Comparison of ENCODE assay signal across 26 cellular contexts in genomic region chr6:119121367-119121766, GRCh38. TPM values are rescaled to one million over a fixed set of nuclear protein-coding genes. Genes with fewer than 3 reads are reported as not detected.
DNase-seq lines count a peak whose midpoint lies in the region; ATAC-seq, FAIRE-seq and TF ChIP-seq lines count a peak whose summit lies in the region.
"Had no signal": no experiment of that assay in that cellular context is flagged by ENCODE, and none has a peak within 500 bp of the region (broad histone marks: within the 10 kb centered on the region; RNA-seq: fewer than 3 reads in every experiment).

No MANE protein-coding gene starts in this region.

- H3K27ac ChIP-seq in HepG2 (ENCODE audit: extremely low read length, insufficient read depth, low read length), result no peak overlapping the region
- no peak overlapping the region for H3K27ac ChIP-seq in right lobe of liver
- H3K27ac ChIP-seq in SK-N-MC, result peak overlapping the region; percentile 34; the same call in 1 of the 2 replicates
- no peak overlapping the region for H3K27ac ChIP-seq in WERI-Rb-1
- no peak overlapping the region for H3K27ac ChIP-seq in CD8-positive, alpha-beta memory T cell (ENCODE audit: low read depth, low read length)
- H3K27ac ChIP-seq: 22Rv1; BLaER1 treated with 17β-estradiol and CSF1 and Interleukin-3, amounts not matched to agents 10 nM and 100 nM; C4-2B had no signal

- CTCF ChIA-PET in HepG2 (lab: Yijun Ruan, JAX; ENCODE audit: low intra/inter-chr PET ratio, low total read pairs), result no interaction called here
- CTCF ChIA-PET in CD8-positive, alpha-beta memory T cell (lab: Charles Lee), result interaction anchor here (0.6 to 2.0 kb wide), 2 partner anchors 11 to 563 kb away, joined by 3 to 8 read pairs; no protein-coding TSS in a partner anchor

- POLR2A ChIA-PET in HepG2 (lab: Yijun Ruan, JAX), result no interaction called here
- POLR2A ChIA-PET in CD8-positive, alpha-beta memory T cell (lab: Charles Lee), result no interaction called here

- TF ChIP-seq POLR2A in HepG2 (IDR thresholded peaks at IDR 0.05; ENCODE audit: insufficient read depth in 1 of 2, low read depth in 2 of 2, low read length in 2 of 2) (no peak), right lobe of liver (IDR thresholded peaks at IDR 0.05) (no peak)

- no peaks in the 10 kb centered on the region for H3K9me3 Mint-ChIP-seq in CD14-positive monocyte
- no peaks in the 10 kb centered on the region for H3K9me3 Mint-ChIP-seq in CD8-positive, alpha-beta memory T cell
- H3K9me3 Mint-ChIP-seq: CD4-positive, alpha-beta memory T cell; CD4-positive, CD25-positive, alpha-beta regulatory T cell had no signal

- no peaks in the 10 kb centered on the region for H3K36me3 Mint-ChIP-seq in CD14-positive monocyte
- no peaks in the 10 kb centered on the region for H3K36me3 Mint-ChIP-seq in CD8-positive, alpha-beta memory T cell
- H3K36me3 Mint-ChIP-seq: CD4-positive, alpha-beta memory T cell; CD4-positive, CD25-positive, alpha-beta regulatory T cell had no signal

- no peak overlapping the region for H3K4me2 ChIP-seq in HepG2 (ENCODE audit: low read depth, low read length)
- H3K4me2 ChIP-seq: BLaER1 treated with 17β-estradiol and CSF1 and Interleukin-3, amounts not matched to agents 10 nM and 100 nM had no signal

- H3K4me1 ChIP-seq in HepG2 (ENCODE audit: insufficient read depth, low read length) (peaks cover 8% of the 10 kb centered on the region; the same call in 1 of the 2 replicates), right lobe of liver (no peaks in the 10 kb centered on the region)
- no peaks in the 10 kb centered on the region for H3K4me1 ChIP-seq in CD8-positive, alpha-beta memory T cell (ENCODE audit: insufficient read depth, low read length)

- H3K9ac ChIP-seq in HepG2 (ENCODE audit: insufficient read depth, low read depth, low read length) (no peak overlapping the region), SK-N-MC (ENCODE audit: insufficient read length) (no peak overlapping the region)
- H3K9ac ChIP-seq: BLaER1 treated with 17β-estradiol and CSF1 and Interleukin-3, amounts not matched to agents 10 nM and 100 nM had no signal

- WGBS in HepG2 (ENCODE audit: low lambda C conversion rate), result 57% methylated on average over 4 of the region's 4 CpGs
- WGBS in right lobe of liver (ENCODE audit: insufficient coverage, low coverage, low lambda C conversion rate, missing lambda C conversion rate), result 76% methylated on average over 3 of the region's 4 CpGs

- H3K4me3 Mint-ChIP-seq in CD14-positive monocyte, result no peak overlapping the region
- no peak overlapping the region for H3K4me3 Mint-ChIP-seq in CD8-positive, alpha-beta memory T cell
- H3K4me3 Mint-ChIP-seq: B cell; CD4-positive, alpha-beta memory T cell; CD4-positive, CD25-positive, alpha-beta regulatory T cell had no signal

- no peak overlapping the region for H2AFZ ChIP-seq in HepG2 (ENCODE audit: low read length)

- H3K4me3 ChIP-seq in HepG2 (replicated peaks in 1 of 3; ENCODE audit: insufficient read depth in 1 of 3, low read depth in 2 of 3, low read length in 3 of 3) (no peak overlapping the region), right lobe of liver (no peak overlapping the region), SK-N-MC (no peak overlapping the region), WERI-Rb-1 (ENCODE audit: low read depth, low read length) (no peak overlapping the region)
- H3K4me3 ChIP-seq in CD8-positive, alpha-beta memory T cell (ENCODE audit: low read length), result no peak overlapping the region
- H3K4me3 ChIP-seq: BLaER1 treated with 17β-estradiol and CSF1 and Interleukin-3, amounts not matched to agents 10 nM and 100 nM; GM12878 had no signal

- TF ChIP-seq EP300 in HepG2 (IDR thresholded peaks at IDR 0.05; ENCODE audit: low read depth in 2 of 2, low read length in 2 of 2), result no peak
- TF ChIP-seq EP300 in HepG2 (CRISPR knock-in tag; IDR thresholded peaks at IDR 0.05; ENCODE audit: borderline replicate concordance), result no peak

- ATAC-seq in HepG2 (no peak), right lobe of liver (no peak)
- ATAC-seq: GM12878 had no signal

- intact Hi-C loops in HepG2 (cut with micrococcal nuclease; ENCODE audit: unreplicated experiment), result no loop called here
- intact Hi-C loops in right lobe of liver (cut with DNase I), result no loop called here
- intact Hi-C loops in CD14-positive monocyte (cut with micrococcal nuclease), result loop anchor here in 1 of 2 donors (10.0 kb wide), 1 partner anchor 63 kb away; no protein-coding TSS in a partner anchor

- no peaks in the 10 kb centered on the region for H4K20me1 ChIP-seq in HepG2 (ENCODE audit: insufficient read depth, low read length)
- H4K20me1 ChIP-seq: BLaER1 treated with 17β-estradiol and CSF1 and Interleukin-3, amounts not matched to agents 10 nM and 100 nM had no signal

- H3K27me3 ChIP-seq in HepG2 (ENCODE audit: control insufficient read depth in 1 of 2, insufficient read depth in 2 of 2, low read length in 2 of 2), result peaks cover 0 to 6% of the 10 kb centered on the region in 2 experiments; a peak in 1 of 5 replicates
- no peaks in the 10 kb centered on the region for H3K27me3 ChIP-seq in right lobe of liver
- no peaks in the 10 kb centered on the region for H3K27me3 ChIP-seq in WERI-Rb-1 (ENCODE audit: insufficient read depth, low read depth, severe bottlenecking)
- H3K27me3 ChIP-seq in CD8-positive, alpha-beta memory T cell (ENCODE audit: insufficient read depth, low read length, poor library complexity, severe bottlenecking), result no peaks in the 10 kb centered on the region
- H3K27me3 ChIP-seq: BLaER1 treated with 17β-estradiol and CSF1 and Interleukin-3, amounts not matched to agents 10 nM and 100 nM had no signal

- in situ Hi-C loops in HepG2 (cut with HindIII; ENCODE audit: extremely low pct_ligation_motif_present, low pct_unique_long_range_greater_than_20kb), result no loop called here

- TF ChIP-seq CTCF in HepG2 (CRISPR knock-in tag; IDR thresholded peaks at IDR 0.05) (no peak), right lobe of liver (IDR thresholded peaks at IDR 0.05) (no peak), CD14-positive monocyte (IDR thresholded peaks at IDR 0.05) (no peak), WERI-Rb-1 (IDR thresholded peaks at IDR 0.05; ENCODE audit: low read depth, low read length) (no peak)

- no peak for TF ChIP-seq RAD21 in HepG2 (CRISPR knock-in tag; IDR thresholded peaks at IDR 0.05)

- H3K9me3 ChIP-seq in HepG2 (ENCODE audit: low read length) (no peaks in the 10 kb centered on the region), right lobe of liver (no peaks in the 10 kb centered on the region), SK-N-MC (ENCODE audit: low read depth, low read length) (no peaks in the 10 kb centered on the region), WERI-Rb-1 (ENCODE audit: severe bottlenecking) (no peaks in the 10 kb centered on the region)
- H3K9me3 ChIP-seq in CD8-positive, alpha-beta memory T cell (ENCODE audit: low read length), result no peaks in the 10 kb centered on the region

- H3K36me3 ChIP-seq in HepG2 (replicated peaks in 1 of 2; ENCODE audit: control insufficient read depth in 1 of 2, insufficient read depth in 2 of 2, low read length in 2 of 2) (no peaks in the 10 kb centered on the region), right lobe of liver (no peaks in the 10 kb centered on the region), SK-N-MC (ENCODE audit: insufficient read depth, low read length) (no peaks in the 10 kb centered on the region), WERI-Rb-1 (no peaks in the 10 kb centered on the region)
- H3K36me3 ChIP-seq in CD8-positive, alpha-beta memory T cell (ENCODE audit: insufficient read depth, low read length), result no peaks in the 10 kb centered on the region
- H3K36me3 ChIP-seq: BLaER1 treated with 17β-estradiol and CSF1 and Interleukin-3, amounts not matched to agents 10 nM and 100 nM had no signal

- no peaks in the 10 kb centered on the region for H3K27me3 Mint-ChIP-seq in CD14-positive monocyte (ENCODE audit: low read depth in 3 of 3)
- H3K27me3 Mint-ChIP-seq in CD8-positive, alpha-beta memory T cell, result no peaks in the 10 kb centered on the region

- peaks cover 35% of the 10 kb centered on the region for H3K4me1 Mint-ChIP-seq in CD14-positive monocyte
- H3K4me1 Mint-ChIP-seq in CD8-positive, alpha-beta memory T cell, result no peaks in the 10 kb centered on the region
- H3K4me1 Mint-ChIP-seq: B cell; CD4-positive, alpha-beta memory T cell; CD4-positive, CD25-positive, alpha-beta regulatory T cell had no signal

- peak overlapping the region in 4 of 7 donors; percentile 70 to 88 (median 80) for H3K27ac Mint-ChIP-seq in CD14-positive monocyte
- no peak overlapping the region for H3K27ac Mint-ChIP-seq in CD8-positive, alpha-beta memory T cell
- H3K27ac Mint-ChIP-seq: B cell; CD4-positive, alpha-beta memory T cell; CD4-positive, CD25-positive, alpha-beta regulatory T cell had no signal

- H3K79me2 ChIP-seq in HepG2 (ENCODE audit: insufficient read depth, low read length), result no peaks in the 10 kb centered on the region

- no peak for DNase-seq in HepG2 (ENCODE audit: low spot score)
- no peak for DNase-seq in right lobe of liver
- DNase-seq in CD14-positive monocyte (ENCODE audit: low spot score), result no peak
- DNase-seq in SK-N-MC (ENCODE audit: low read depth, low spot score), result peak; percentile 30
- no peak for DNase-seq in WERI-Rb-1
- DNase-seq in CD8-positive, alpha-beta memory T cell, result no peak
- DNase-seq in germinal center (ENCODE audit: low spot score), result no peak
- DNase-seq: AML-193; CD4-positive, alpha-beta memory T cell; CD4-positive, CD25-positive, alpha-beta regulatory T cell; COR-L47; DMS 273 treated with DMSO at 0.1 percent for 48 hours; DMS153; DMS53; DMS79; DND-41; EL; GDM1 had no signal

- BruUV-seq in HepG2 (replicated peaks; lab: Mats Ljungman, UMichigan), result no TSS peak

- no peak for FAIRE-seq in HepG2 (lab: Jason Lieb, UNC)
- FAIRE-seq: GM12878, GM12892, GM18507 had no signal

RNA-seq across cellular contexts. Expression of gene FAM184A, which starts 42.9 kb away (rescaled TPM):
- total RNA-seq in HepG2 (2016; rRNA removed; fragmentation: Illumina TruSeq; extraction: Trizol) (16.0 and 18.0 TPM in 2 replicates), right lobe of liver (1 to 10 TPM; 2.5 to 5.0 (median 3.2) TPM)
- total RNA-seq in HepG2 (2016; cell fraction: cytosol; rRNA removed; fragmentation: Illumina TruSeq; extraction: Trizol; ENCODE audit: low read depth), result 4.4 and 5.4 TPM in 2 replicates
- 16.1 and 16.7 TPM in 2 replicates for total RNA-seq in HepG2 (2016; cell fraction: insoluble cytoplasmic fraction; rRNA removed; fragmentation: Illumina TruSeq; extraction: Trizol)
- 7.8 and 11.8 TPM in 2 replicates for total RNA-seq in HepG2 (2016; cell fraction: membrane; rRNA removed; fragmentation: Illumina TruSeq; extraction: Trizol)
- total RNA-seq in HepG2 (2016; cell fraction: nucleus; rRNA removed; fragmentation: Illumina TruSeq; extraction: Trizol), result 29.6 and 31.1 TPM in 2 replicates
- polyA plus RNA-seq in HepG2 (2011; rRNA removed) (6.5 and 7.0 TPM in 2 replicates), CD14-positive monocyte (not detected)
- 2.1 and 3.1 TPM in 2 replicates for polyA plus RNA-seq in HepG2 (2011; cell fraction: cytosol; rRNA removed)
- polyA plus RNA-seq in HepG2 (2011; cell fraction: nucleus; rRNA removed), result 4.9 and 7.2 TPM in 2 replicates
- polyA plus RNA-seq in HepG2 (2012), result 6.3 and 6.4 TPM in 2 replicates
- polyA plus RNA-seq in HepG2 (2016; cell fraction: cytosol; fragmentation: Illumina TruSeq; extraction: Trizol; ENCODE audit: low read depth), result 2.1 and 2.3 TPM in 2 replicates
- 14.2 and 15.0 TPM in 2 replicates for polyA plus RNA-seq in HepG2 (2016; cell fraction: insoluble cytoplasmic fraction; fragmentation: Illumina TruSeq; extraction: Trizol; ENCODE audit: low read depth)
- 4.0 and 5.0 TPM in 2 replicates for polyA plus RNA-seq in HepG2 (2016; cell fraction: membrane; fragmentation: Illumina TruSeq; extraction: Trizol; ENCODE audit: low read depth)
- 23.3 and 27.1 TPM in 2 replicates for polyA plus RNA-seq in HepG2 (2016; cell fraction: nucleus; fragmentation: Illumina TruSeq; extraction: Trizol; ENCODE audit: insufficient read depth, low read depth)
- polyA minus RNA-seq in HepG2 (2011; rRNA and poly(A)+ RNA removed; ENCODE audit: low replicate concordance), result 1.5 TPM in 1 of 2 replicates, not detected in the other
- 2.9 and 3.9 TPM in 2 replicates for polyA minus RNA-seq in HepG2 (2011; cell fraction: cytosol; rRNA and poly(A)+ RNA removed)
- 17.5 and 24.4 TPM in 2 replicates for polyA minus RNA-seq in HepG2 (2011; cell fraction: nucleus; rRNA and poly(A)+ RNA removed)
- 1 to 10 TPM; 2.0 to 2.2 TPM for total RNA-seq in CD8-positive, alpha-beta memory T cell
- polyA plus RNA-seq in CD8-positive, alpha-beta memory T cell, result 0.85 TPM
- total RNA-seq: GM12878 had no signal
- polyA plus RNA-seq: BJ had no signal

Comparison
In these comparisons a context has a peak if more than half of its experiments do, and no peak if none do; other contexts are left out.
1. H3K27ac Mint-ChIP-seq: peak in CD14-positive monocyte (4 of 7); none in CD8-positive, alpha-beta memory T cell (0 of 8).